ENCODE assay signal across 8 cellular contexts in the genomic region with DNA sequence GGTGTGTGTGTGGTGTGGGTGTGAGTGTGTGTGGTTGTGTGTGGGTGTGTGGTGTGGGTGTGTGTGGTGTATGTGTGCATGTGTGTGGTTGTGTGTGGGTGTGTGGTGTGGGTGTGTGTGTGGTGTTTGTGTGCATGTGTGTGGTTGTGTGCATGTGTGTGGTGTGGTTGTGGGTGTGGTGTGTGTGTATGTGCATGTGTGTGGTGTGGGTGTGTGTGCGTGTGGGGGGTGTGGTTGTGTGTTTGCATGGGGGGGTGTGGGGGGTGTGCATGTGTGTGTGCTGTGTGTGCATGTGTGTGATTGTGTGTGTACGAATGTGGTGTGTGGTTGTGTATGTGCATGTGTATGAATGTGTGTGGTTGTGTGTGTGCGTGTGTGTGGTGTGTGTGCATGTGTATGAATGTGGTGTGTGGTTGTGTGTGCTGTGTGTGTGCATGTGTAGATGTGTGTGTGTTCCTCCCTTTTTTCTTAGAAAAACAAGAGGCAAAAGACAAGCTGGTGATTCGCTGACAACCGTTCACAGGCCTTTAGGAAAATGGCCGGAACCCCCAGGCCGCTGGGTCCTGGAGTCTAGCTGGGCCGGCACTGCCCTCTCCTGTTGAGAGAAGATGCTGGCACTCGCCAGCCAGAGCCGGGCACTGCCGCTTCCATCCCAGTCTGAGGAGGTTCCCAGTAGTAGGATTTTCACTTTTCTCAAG. TPM values are rescaled to one million over a fixed set of nuclear protein-coding genes. Genes with fewer than 3 reads are reported as not detected.
A peak's percentile ranks its signal among the peaks of the same experiment; 100 is the strongest.
DNase-seq lines count a peak whose midpoint lies in the region; ATAC-seq and TF ChIP-seq lines count a peak whose summit lies in the region.

No MANE protein-coding gene starts in this region.

- TF ChIP-seq CTCF in AG09319 (IDR thresholded peaks at IDR 0.05; ENCODE audit: low read depth, low read length), result peak; percentile 76
- peak; percentile 27 to 46 (median 40) for TF ChIP-seq CTCF in right lobe of liver (IDR thresholded peaks at IDR 0.05)

- H3K36me3 Mint-ChIP-seq in activated CD8-positive, alpha-beta T cell treated with anti-CD3 and anti-CD28 coated beads, Interleukin-2, amount 10 ng/mL, durations not matched to agents 7 days and 5 days (ENCODE audit: low read depth), result no peaks in the 10 kb centered on the region

- no peak overlapping the region for H3K4me3 ChIP-seq in right lobe of liver

- H3K4me1 ChIP-seq in right lobe of liver, result no peaks in the 10 kb centered on the region

- H3K27me3 ChIP-seq in right lobe of liver, result no peaks in the 10 kb centered on the region

- H3K4me1 Mint-ChIP-seq in activated CD8-positive, alpha-beta T cell treated with anti-CD3 and anti-CD28 coated beads, Interleukin-2, amount 10 ng/mL, durations not matched to agents 7 days and 5 days (ENCODE audit: low read depth), result no peaks in the 10 kb centered on the region

- no peak overlapping the region for H3K4me3 Mint-ChIP-seq in activated CD8-positive, alpha-beta T cell treated with anti-CD3 and anti-CD28 coated beads, Interleukin-2, amount 10 ng/mL, durations not matched to agents 7 days and 5 days

- ATAC-seq in right lobe of liver (peak; percentile 28 to 71 (median 49)), HG03175 (IDR thresholded peaks at IDR 0.05; ENCODE audit: unreplicated experiment) (no peak)
- no peak for ATAC-seq in activated CD8-positive, alpha-beta T cell treated with anti-CD3 and anti-CD28 coated beads, Interleukin-2, amount 10 ng/mL, durations not matched to agents 7 days and 5 days

- DNase-seq in AG09319 (ENCODE audit: extremely low read depth, low read depth) (peak; percentile 19), NCI-H1092 (lab: John Stamatoyannopoulos, UW) (peak; percentile 38), right lobe of liver (peak in 1 of 3 donors; percentile 44)
- DNase-seq in activated CD4-positive, alpha-beta T cell treated with anti-CD3 and anti-CD28 coated beads for 4 hours, result no peak
- DNase-seq in stimulated activated CD4-positive, alpha-beta T cell treated with anti-CD3 and anti-CD28 coated beads, Interleukin-12 subunit alpha, Interleukin-12 subunit beta, amount 100 ng/mL, for 4 hours, result no peak
- DNase-seq in activated CD8-positive, alpha-beta T cell treated with anti-CD3 and anti-CD28 coated beads, Interleukin-2, amount 10 ng/mL, durations not matched to agents 7 days and 5 days, result no peak

- POLR2A ChIA-PET in activated CD8-positive, alpha-beta T cell treated with anti-CD3 and anti-CD28 coated beads, Interleukin-2, amount 10 ng/mL, durations not matched to agents 7 days and 5 days (lab: Charles Lee), result no interaction called here

- CTCF ChIA-PET in activated CD8-positive, alpha-beta T cell treated with anti-CD3 and anti-CD28 coated beads, Interleukin-2, amount 10 ng/mL, durations not matched to agents 7 days and 5 days (lab: Charles Lee), result no interaction called here

- no peaks in the 10 kb centered on the region for H3K36me3 ChIP-seq in right lobe of liver

- intact Hi-C loops in right lobe of liver (cut with DNase I), result loop anchor here in 1 of 2 donors (5.0 kb wide), 1 partner anchor 393 kb away; no protein-coding TSS in a partner anchor

- H3K27me3 Mint-ChIP-seq in activated CD8-positive, alpha-beta T cell treated with anti-CD3 and anti-CD28 coated beads, Interleukin-2, amount 10 ng/mL, durations not matched to agents 7 days and 5 days (ENCODE audit: low read depth), result no peaks in the 10 kb centered on the region

- H3K27ac ChIP-seq in cingulate gyrus (ENCODE audit: low read depth, low read length) (peak overlapping the region; percentile 52), right lobe of liver (no peak overlapping the region)

- no peaks in the 10 kb centered on the region for H3K9me3 Mint-ChIP-seq in activated CD8-positive, alpha-beta T cell treated with anti-CD3 and anti-CD28 coated beads, Interleukin-2, amount 10 ng/mL, durations not matched to agents 7 days and 5 days (ENCODE audit: insufficient read depth)

- WGBS in right lobe of liver (ENCODE audit: insufficient coverage, low coverage, low lambda C conversion rate, missing lambda C conversion rate), result 76% methylated on average over 3 of the region's 11 CpGs

- no peaks in the 10 kb centered on the region for H3K9me3 ChIP-seq in right lobe of liver

- TF ChIP-seq POLR2A in right lobe of liver (IDR thresholded peaks at IDR 0.05), result no peak

- H3K27ac Mint-ChIP-seq in activated CD8-positive, alpha-beta T cell treated with anti-CD3 and anti-CD28 coated beads, Interleukin-2, amount 10 ng/mL, durations not matched to agents 7 days and 5 days, result no peak overlapping the region

RNA-seq across cellular contexts. Expression of gene ARHGEF16, which starts 44.6 kb away (rescaled TPM):
- total RNA-seq in right lobe of liver, result 10 to 100 TPM in 2 of 6 experiments, 1 to 10 TPM in 4; 2.1 to 16.3 (median 7.5) TPM
- not detected for total RNA-seq in activated CD8-positive, alpha-beta T cell treated with anti-CD3 and anti-CD28 coated beads, Interleukin-2, amount 10 ng/mL, durations not matched to agents 7 days and 5 days

Comparison
In these comparisons a context has a peak if more than half of its experiments do, and no peak if none do; other contexts are left out.
1. DNase-seq: peak in AG09319 (single experiment) and NCI-H1092 (single experiment); none in activated CD4-positive, alpha-beta T cell treated with anti-CD3 and anti-CD28 coated beads for 4 hours (0 of 2), stimulated activated CD4-positive, alpha-beta T cell treated with anti-CD3 and anti-CD28 coated beads, Interleukin-12 subunit alpha, Interleukin-12 subunit beta, amount 100 ng/mL, for 4 hours (single experiment) and activated CD8-positive, alpha-beta T cell treated with anti-CD3 and anti-CD28 coated beads, Interleukin-2, amount 10 ng/mL, durations not matched to agents 7 days and 5 days (single experiment).
2. ATAC-seq: peak in right lobe of liver (4 of 4); none in HG03175 (single experiment) and activated CD8-positive, alpha-beta T cell treated with anti-CD3 and anti-CD28 coated beads, Interleukin-2, amount 10 ng/mL, durations not matched to agents 7 days and 5 days (single experiment).